2 cellular contexts compared by ENCODE assay signal in genomic region chr2:54549912-54550518, GRCh38.
TF ChIP-seq lines count a peak whose summit lies in the region.

No MANE protein-coding gene starts in this region.

TF ChIP-seq in A549, 52 proteins besides CTCF, POLR2A, EP300 and RAD21 (continued from another document):
- TF ChIP-seq REST (IDR thresholded peaks at IDR 0.05) (no peak), MYC (IDR thresholded peaks at IDR 0.05; ENCODE audit: borderline replicate concordance, low read length) (no peak), CHD4 (IDR thresholded peaks at IDR 0.05; ENCODE audit: borderline replicate concordance) (no peak), MAZ (IDR thresholded peaks at IDR 0.05; ENCODE audit: borderline replicate concordance, low read depth, low read length) (no peak), FOSB (CRISPR knock-in tag; IDR thresholded peaks at IDR 0.05) (no peak)

TF ChIP-seq in HepG2, 621 proteins besides CTCF, POLR2A, EP300 and RAD21 (continued from another document):
- TF ChIP-seq ZNF275 (CRISPR knock-in tag; IDR thresholded peaks at IDR 0.05; ENCODE audit: borderline replicate concordance) = no peak
- TF ChIP-seq HDAC2 (CRISPR knock-in tag; IDR thresholded peaks at IDR 0.05) = no peak
- TF ChIP-seq HDAC1 (CRISPR knock-in tag; IDR thresholded peaks at IDR 0.05) = no peak
- no peak; the same call in 1 of the 2 replicates for TF ChIP-seq SSRP1 (CRISPR knock-in tag; IDR thresholded peaks at IDR 0.05)
- TF ChIP-seq ZNF777 (CRISPR knock-in tag; IDR thresholded peaks at IDR 0.05) = no peak
- TF ChIP-seq XRCC5 (optimal IDR thresholded peaks at IDR 0.05; ENCODE audit: low read length) = no peak
- TF ChIP-seq CERS6 (CRISPR knock-in tag; IDR thresholded peaks at IDR 0.05) = no peak
- no peak for TF ChIP-seq ZBTB2 (CRISPR knock-in tag; IDR thresholded peaks at IDR 0.05; ENCODE audit: low read depth)
- TF ChIP-seq MTF2 (CRISPR knock-in tag; IDR thresholded peaks at IDR 0.05; ENCODE audit: borderline replicate concordance) = no peak
- no peak for TF ChIP-seq CREBL2 (CRISPR knock-in tag; IDR thresholded peaks at IDR 0.05; ENCODE audit: borderline replicate concordance)
- no peak for TF ChIP-seq RFXAP (CRISPR knock-in tag; IDR thresholded peaks at IDR 0.05; ENCODE audit: borderline replicate concordance)
- TF ChIP-seq RFX1 (IDR thresholded peaks at IDR 0.05) = no peak
- no peak for TF ChIP-seq IKZF4 (CRISPR knock-in tag; IDR thresholded peaks at IDR 0.05; ENCODE audit: borderline replicate concordance, low read depth, not compliant biosample characterization)
- no peak for TF ChIP-seq ZNF460 (CRISPR knock-in tag; IDR thresholded peaks at IDR 0.05; ENCODE audit: borderline replicate concordance)
